11 cellular contexts compared by ENCODE assay signal in the genomic region with DNA sequence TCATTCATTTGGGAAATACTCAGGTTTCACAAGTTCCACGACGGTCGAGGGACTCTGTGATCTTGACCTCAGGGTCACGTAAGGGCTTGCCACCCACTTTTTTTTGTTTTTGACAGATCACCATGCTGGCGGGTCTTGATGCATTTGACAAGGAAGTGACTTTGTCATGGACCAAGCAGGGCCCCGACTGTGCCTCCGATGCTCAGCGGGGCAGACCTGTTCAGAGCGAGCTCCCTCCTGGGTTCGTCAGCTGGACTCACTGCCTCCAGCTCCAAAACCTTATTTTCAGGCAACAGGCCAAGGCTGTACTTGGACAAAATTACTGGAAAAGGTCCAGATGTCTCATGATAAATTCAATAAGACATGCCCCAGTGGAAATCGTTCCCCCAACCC.
"Had no signal": no experiment of that assay in that cellular context is flagged by ENCODE, and none has a peak within 500 bp of the region (broad histone marks: within the 10 kb centered on the region; RNA-seq: fewer than 3 reads in every experiment).

No MANE protein-coding gene starts in this region.

- ATAC-seq: activated T-cell treated with anti-CD3 and anti-CD28 coated beads, Interleukin-2, amount 50 U/mL, for 4 hours; foreskin keratinocyte; stimulated activated memory B cell treated with anti-CD40 and anti-IgM and Interleukin-4, amounts not matched to agents 10 μg/mL and 1 μg/mL and 100 μg/mL, for 72 hours had no signal

- H3K27me3 Mint-ChIP-seq: activated naive CD8-positive, alpha-beta T cell treated with anti-CD3 and anti-CD28 coated beads for 36 hours; stimulated activated memory B cell treated with anti-CD40 and anti-IgM and Interleukin-4, amounts not matched to agents 10 μg/mL and 1 μg/mL and 100 μg/mL, for 72 hours had no signal

- H3K27me3 ChIP-seq: foreskin keratinocyte had no signal

- H3K9ac ChIP-seq: parathyroid adenoma had no signal

- H3K27ac Mint-ChIP-seq: activated naive CD8-positive, alpha-beta T cell treated with anti-CD3 and anti-CD28 coated beads for 36 hours; mesothelial cell of epicardium; stimulated activated memory B cell treated with anti-CD40 and anti-IgM and Interleukin-4, amounts not matched to agents 10 μg/mL and 1 μg/mL and 100 μg/mL, for 72 hours had no signal

- H3K4me1 Mint-ChIP-seq: activated naive CD8-positive, alpha-beta T cell treated with anti-CD3 and anti-CD28 coated beads for 36 hours; stimulated activated memory B cell treated with anti-CD40 and anti-IgM and Interleukin-4, amounts not matched to agents 10 μg/mL and 1 μg/mL and 100 μg/mL, for 72 hours had no signal

- H3K27ac ChIP-seq: foreskin keratinocyte, parathyroid adenoma had no signal

- H3K4me1 ChIP-seq: foreskin keratinocyte, parathyroid adenoma had no signal

- H3K4me3 Mint-ChIP-seq: activated naive CD8-positive, alpha-beta T cell treated with anti-CD3 and anti-CD28 coated beads for 36 hours; activated T-cell treated with anti-CD3 and anti-CD28 coated beads, Interleukin-2, amount 50 U/mL, for 4 hours; mesothelial cell of epicardium; stimulated activated memory B cell treated with anti-CD40 and anti-IgM and Interleukin-4, amounts not matched to agents 10 μg/mL and 1 μg/mL and 100 μg/mL, for 72 hours had no signal

- DNase-seq: activated CD4-positive, alpha-beta T cell treated with anti-CD3 and anti-CD28 coated beads, Interleukin-2, amount 50 U/mL, for 1 hour; activated CD4-positive, CD25-positive, alpha-beta regulatory T cell; activated effector memory CD4-positive, alpha-beta T cell treated with anti-CD3 and anti-CD28 coated beads, Interleukin-2, amount 50 U/mL, for 16 hours; activated naive CD8-positive, alpha-beta T cell treated with anti-CD3 and anti-CD28 coated beads for 36 hours; activated T-cell treated with anti-CD3 and anti-CD28 coated beads, Interleukin-2, amount 50 U/mL, for 4 hours; foreskin keratinocyte; stimulated activated CD4-positive, alpha-beta T cell treated with anti-CD3 and anti-CD28 coated beads, Interleukin-1b, Interleukin-23, amount 100 ng/mL, for 48 hours; T-helper 2 cell had no signal

- H3K36me3 Mint-ChIP-seq: activated naive CD8-positive, alpha-beta T cell treated with anti-CD3 and anti-CD28 coated beads for 36 hours had no signal

- H3K9me3 Mint-ChIP-seq: activated naive CD8-positive, alpha-beta T cell treated with anti-CD3 and anti-CD28 coated beads for 36 hours; activated T-cell treated with anti-CD3 and anti-CD28 coated beads, Interleukin-2, amount 50 U/mL, for 4 hours; mesothelial cell of epicardium; stimulated activated memory B cell treated with anti-CD40 and anti-IgM and Interleukin-4, amounts not matched to agents 10 μg/mL and 1 μg/mL and 100 μg/mL, for 72 hours had no signal
